In the genomic region with DNA sequence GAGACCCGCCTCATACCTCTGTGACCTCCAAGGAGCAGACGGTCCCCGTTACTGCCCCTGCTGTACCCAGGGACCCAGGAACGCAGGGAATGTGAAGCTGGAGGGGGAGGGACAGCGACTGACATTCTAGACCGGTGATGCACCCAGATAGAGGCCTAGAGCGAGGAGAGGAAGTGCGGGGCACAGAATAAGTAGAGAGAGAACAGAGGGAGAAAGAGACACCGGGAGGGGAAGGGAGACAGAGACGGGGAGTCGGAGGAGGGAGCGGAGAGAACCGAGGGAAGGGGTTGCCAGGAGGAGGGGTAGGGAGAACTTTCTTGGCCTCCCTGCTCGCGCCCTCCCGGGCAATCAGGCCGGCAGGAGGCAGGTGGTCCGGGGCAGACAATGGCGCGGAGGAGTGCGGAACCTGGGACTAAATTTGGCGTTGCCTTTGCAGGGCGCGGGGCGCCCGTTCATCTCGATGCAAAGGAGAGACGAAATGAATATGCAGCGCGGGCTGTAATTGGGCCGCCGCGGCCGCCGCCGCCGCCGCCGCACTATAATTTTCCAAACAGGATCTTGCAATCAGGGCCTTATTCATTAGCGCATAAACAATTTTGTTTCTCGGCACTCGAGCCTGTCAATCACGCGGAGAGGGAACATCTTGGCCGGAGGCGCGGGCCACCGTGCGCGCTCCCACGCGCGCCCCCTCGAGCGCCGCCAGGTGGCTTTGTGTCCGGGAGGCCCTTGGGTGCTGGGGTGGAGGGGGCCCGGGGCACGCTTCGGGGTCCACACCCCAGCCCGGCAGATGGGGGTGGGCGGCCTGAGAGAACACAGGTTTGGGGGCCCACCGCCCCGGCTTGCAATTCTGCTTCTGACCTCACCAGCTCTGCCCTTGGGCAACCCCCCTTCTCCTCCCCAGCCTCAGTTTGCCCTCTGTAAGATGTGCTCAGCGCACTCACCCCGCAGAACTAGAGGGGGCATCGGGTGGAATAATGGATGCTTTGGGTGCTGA, we compare ENCODE assay signal across 8 cellular contexts. TPM values are rescaled to one million over a fixed set of nuclear protein-coding genes. Genes with fewer than 3 reads are reported as not detected.
DNase-seq lines count a peak whose midpoint lies in the region; ATAC-seq, FAIRE-seq and TF ChIP-seq lines count a peak whose summit lies in the region.

No MANE protein-coding gene starts in this region.

- peak overlapping the region; percentile 22; the same call in 1 of the 2 replicates for H3K9ac ChIP-seq in OCI-LY3 (ENCODE audit: low read length)

- POLR2A ChIA-PET in CD8-positive, alpha-beta memory T cell (lab: Charles Lee), result no interaction called here

- no peaks in the 10 kb centered on the region for H3K9me3 ChIP-seq in CD8-positive, alpha-beta memory T cell (ENCODE audit: low read length)
- H3K9me3 ChIP-seq in OCI-LY3 (ENCODE audit: insufficient read depth, low read length), result no peaks in the 10 kb centered on the region
- H3K9me3 ChIP-seq in pancreas, result no peaks in the 10 kb centered on the region

- ATAC-seq in HG03442 (IDR thresholded peaks at IDR 0.05; ENCODE audit: unreplicated experiment), result no peak
- ATAC-seq in pancreas, result no peak

- peaks cover 30 to 44% of the 10 kb centered on the region in 2 donors for H3K27me3 Mint-ChIP-seq in CD8-positive, alpha-beta memory T cell
- H3K27me3 Mint-ChIP-seq in endothelial cell (ENCODE audit: unreplicated experiment), result peaks cover 23% of the 10 kb centered on the region
- H3K27me3 Mint-ChIP-seq in nephron (ENCODE audit: low read depth), result peaks cover 84% of the 10 kb centered on the region

- WGBS in pancreas, 2 donors, result 8 to 13% methylated on average over 67 of the region's 67 CpGs

- H3K27ac Mint-ChIP-seq in CD8-positive, alpha-beta memory T cell, result peak overlapping the region in 2 of 8 donors; percentile 52 to 88
- H3K27ac Mint-ChIP-seq in endothelial cell (ENCODE audit: unreplicated experiment) (peak overlapping the region; percentile 70), nephron (no peak overlapping the region)

- H3K27me3 ChIP-seq in CD8-positive, alpha-beta memory T cell (ENCODE audit: insufficient read depth, low read length, poor library complexity, severe bottlenecking), result peaks cover 15% of the 10 kb centered on the region
- 0 out of 2 replicates have a peak, but pooled peaks cover 8% of the 10 kb centered on the region for H3K27me3 ChIP-seq in OCI-LY3 (ENCODE audit: low read depth, low read length)
- no peaks in the 10 kb centered on the region for H3K27me3 ChIP-seq in pancreas

- CTCF ChIA-PET in CD8-positive, alpha-beta memory T cell (lab: Charles Lee), result interaction anchor here (0.6 to 9.9 kb wide), 6 partner anchors 18 to 222 kb away, joined by 3 to 166 read pairs (median 4); no protein-coding TSS in a partner anchor

- no peak overlapping the region for H3K27ac ChIP-seq in CD8-positive, alpha-beta memory T cell (ENCODE audit: low read depth, low read length)
- H3K27ac ChIP-seq in OCI-LY3 (ENCODE audit: low read length) (no peak overlapping the region), pancreas (no peak overlapping the region)

- H3K4me3 ChIP-seq in CD8-positive, alpha-beta memory T cell (ENCODE audit: low read length), result peak overlapping the region; percentile 26
- H3K4me3 ChIP-seq in OCI-LY3 (ENCODE audit: low read length), result peak overlapping the region; percentile 72
- peak overlapping the region in 1 of 4 donors; percentile 15 for H3K4me3 ChIP-seq in pancreas

- TF ChIP-seq CTCF in OCI-LY3 (IDR thresholded peaks at IDR 0.05; ENCODE audit: low read depth, low read length), result no peak
- TF ChIP-seq CTCF in endothelial cell (IDR thresholded peaks at IDR 0.05; ENCODE audit: unreplicated experiment), result no peak
- TF ChIP-seq CTCF in nephron (IDR thresholded peaks at IDR 0.05; ENCODE audit: unreplicated experiment in 3 of 3), result no peak
- TF ChIP-seq CTCF in pancreas (IDR thresholded peaks at IDR 0.05), result no peak

- H3K36me3 ChIP-seq in CD8-positive, alpha-beta memory T cell (ENCODE audit: insufficient read depth, low read length), result no peaks in the 10 kb centered on the region
- H3K36me3 ChIP-seq in OCI-LY3 (replicated peaks; ENCODE audit: low read depth, low read length), result no peaks in the 10 kb centered on the region
- H3K36me3 ChIP-seq in pancreas, result no peaks in the 10 kb centered on the region

- intact Hi-C loops in pancreas (cut with DNase I), result loop anchor here in 2 of 3 donors (2.0 to 5.0 kb wide), 2 partner anchors 221 to 224 kb away; no protein-coding TSS in a partner anchor

- no peak for DNase-seq in CD8-positive, alpha-beta memory T cell
- no peak for DNase-seq in endothelial cell (ENCODE audit: low spot score)
- DNase-seq in SK-N-DZ (ENCODE audit: low spot score), result no peak
- DNase-seq in stimulated activated naive CD4-positive, alpha-beta T cell (lab: John Stamatoyannopoulos, UW), result no peak
- no peak for DNase-seq in pancreas

- no peak for FAIRE-seq in pancreas (lab: Jason Lieb, UNC)

- H3K4me2 ChIP-seq in OCI-LY3 (ENCODE audit: low read length), result peak overlapping the region; percentile 71

- H3K36me3 Mint-ChIP-seq in CD8-positive, alpha-beta memory T cell, result peaks cover 0 to 2% (median 0%) of the 10 kb centered on the region in 3 donors
- no peaks in the 10 kb centered on the region for H3K36me3 Mint-ChIP-seq in endothelial cell (ENCODE audit: low read depth, unreplicated experiment)
- no peaks in the 10 kb centered on the region for H3K36me3 Mint-ChIP-seq in nephron (ENCODE audit: low read depth)

- peaks cover 21 to 41% (median 22%) of the 10 kb centered on the region in 3 donors for H3K4me1 Mint-ChIP-seq in CD8-positive, alpha-beta memory T cell
- H3K4me1 Mint-ChIP-seq in endothelial cell (ENCODE audit: unreplicated experiment) (peaks cover 20% of the 10 kb centered on the region), nephron (peaks cover 12% of the 10 kb centered on the region)

- H3K9me3 Mint-ChIP-seq in CD8-positive, alpha-beta memory T cell, result no peaks in the 10 kb centered on the region
- no peaks in the 10 kb centered on the region for H3K9me3 Mint-ChIP-seq in endothelial cell (ENCODE audit: unreplicated experiment)
- no peaks in the 10 kb centered on the region for H3K9me3 Mint-ChIP-seq in nephron

- no peaks in the 10 kb centered on the region for H3K79me2 ChIP-seq in OCI-LY3 (ENCODE audit: low read length)

- peak overlapping the region; percentile 47 for H2AFZ ChIP-seq in OCI-LY3 (ENCODE audit: low read depth, low read length)

- H4K20me1 ChIP-seq in OCI-LY3 (ENCODE audit: insufficient read depth, low read length), result no peaks in the 10 kb centered on the region

- H3K4me3 Mint-ChIP-seq in CD8-positive, alpha-beta memory T cell, result peak overlapping the region; percentile 37 to 83 (median 59)
- H3K4me3 Mint-ChIP-seq in endothelial cell (ENCODE audit: unreplicated experiment) (peak overlapping the region; percentile 79), nephron (peak overlapping the region; percentile 50 to 67 (median 56))

- peaks cover 5% of the 10 kb centered on the region for H3K4me1 ChIP-seq in CD8-positive, alpha-beta memory T cell (ENCODE audit: insufficient read depth, low read length)
- H3K4me1 ChIP-seq in OCI-LY3 (ENCODE audit: low read length) (peaks cover 13% of the 10 kb centered on the region), pancreas (peaks cover 0 to 5% (median 0%) of the 10 kb centered on the region in 3 donors)

RNA-seq across cellular contexts. Expression of gene NDUFA8, which starts 32.9 kb away (rescaled TPM):
- total RNA-seq in CD8-positive, alpha-beta memory T cell, result 10 to 100 TPM; 50.7 to 54.6 TPM
- 74.4 TPM for polyA plus RNA-seq in CD8-positive, alpha-beta memory T cell
- 45.2 TPM for total RNA-seq in endothelial cell (ENCODE audit: unreplicated experiment)
- polyA plus RNA-seq in SK-N-DZ (2014; cell fraction: cytosol; rRNA removed), result 38.0 and 51.3 TPM in 2 replicates
- 43.3 and 50.4 TPM in 2 replicates for polyA plus RNA-seq in SK-N-DZ (2014; cell fraction: nucleus; rRNA removed)
- 10 to 100 TPM; 10.7 to 21.7 (median 13.3) TPM for total RNA-seq in pancreas
- 10 to 100 TPM; 29.1 to 37.3 TPM for polyA plus RNA-seq in pancreas

RNA-seq across cellular contexts. Expression of gene MORN5, which starts 33.1 kb away (rescaled TPM):
- total RNA-seq in CD8-positive, alpha-beta memory T cell, result not detected
- polyA plus RNA-seq in CD8-positive, alpha-beta memory T cell, result not detected
- total RNA-seq in endothelial cell (ENCODE audit: unreplicated experiment), result 0.64 TPM
- polyA plus RNA-seq in SK-N-DZ (2014; cell fraction: cytosol; rRNA removed), result not detected in 2 replicates
- not detected in 2 replicates for polyA plus RNA-seq in SK-N-DZ (2014; cell fraction: nucleus; rRNA removed)
- total RNA-seq in pancreas, result under 1 TPM in 2 of 6 donors, not detected in 4; 0.71 to 0.79 TPM
- under 1 TPM in 1 of 2 donors, not detected in 1; 0.45 TPM for polyA plus RNA-seq in pancreas

RNA-seq across cellular contexts. Expression of gene TTLL11, which starts 33.5 kb away (rescaled TPM):
- total RNA-seq in CD8-positive, alpha-beta memory T cell, result 1 to 10 TPM; 4.0 to 4.5 TPM
- polyA plus RNA-seq in CD8-positive, alpha-beta memory T cell, result 6.2 TPM
- total RNA-seq in endothelial cell (ENCODE audit: unreplicated experiment) (4.0 TPM), pancreas (1 to 10 TPM; 4.6 to 7.5 (median 6.0) TPM)
- 4.8 and 9.5 TPM in 2 replicates for polyA plus RNA-seq in SK-N-DZ (2014; cell fraction: cytosol; rRNA removed)
- polyA plus RNA-seq in SK-N-DZ (2014; cell fraction: nucleus; rRNA removed), result 7.7 and 12.8 TPM in 2 replicates
- polyA plus RNA-seq in pancreas, result 1 to 10 TPM; 3.4 to 3.8 TPM
